ENCODE assay signal across 1 cellular context in the genomic region with DNA sequence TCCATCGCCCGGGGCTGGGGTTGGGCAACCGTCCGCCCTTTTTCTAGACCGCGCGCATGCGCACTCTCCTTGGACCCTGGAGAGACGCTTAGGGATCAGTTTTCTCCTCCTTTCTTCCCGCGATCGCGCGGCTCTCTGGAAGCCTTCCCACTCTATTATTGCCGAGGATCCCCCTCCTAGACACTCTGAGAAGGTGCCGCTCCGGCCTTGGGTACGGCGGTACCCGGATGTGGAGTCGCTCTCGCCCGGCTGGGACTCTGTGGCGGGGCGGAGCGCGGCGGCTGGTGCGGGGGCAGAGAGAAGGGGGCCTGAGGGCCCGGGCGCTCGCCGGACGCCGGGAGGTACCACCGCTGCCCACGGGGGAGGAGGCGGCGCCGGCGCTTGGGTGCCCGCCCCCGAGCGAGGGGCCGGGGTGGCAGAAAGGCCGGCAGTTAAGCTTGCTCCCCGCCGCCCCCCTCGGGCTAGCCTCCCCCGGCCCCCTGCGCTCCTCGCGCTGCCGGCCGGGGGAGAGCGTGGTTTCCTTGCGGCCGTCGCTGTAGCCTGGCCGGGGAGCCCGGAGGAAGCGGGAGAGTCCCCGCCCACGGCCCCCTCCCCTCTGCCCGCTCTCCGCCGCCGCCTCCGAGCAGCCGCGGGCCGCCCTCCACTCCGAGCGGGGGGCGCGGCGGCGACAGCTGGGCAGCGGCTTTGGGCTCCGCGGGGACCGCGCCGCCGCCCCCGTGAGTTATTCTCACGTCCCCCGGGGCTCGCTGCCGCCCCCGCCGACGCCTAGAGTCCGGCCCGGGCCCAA.
TF ChIP-seq lines count a peak whose summit lies in the region.

A gene (plus strand): TSS at position 69 of the 787 bp plus-strand sequence. CDS start 792 bp downstream, outside the sequence.

TF ChIP-seq in HepG2, 621 proteins besides CTCF, POLR2A, EP300 and RAD21 (continued from another document and continues in another):
- TF ChIP-seq, protein P1, sequence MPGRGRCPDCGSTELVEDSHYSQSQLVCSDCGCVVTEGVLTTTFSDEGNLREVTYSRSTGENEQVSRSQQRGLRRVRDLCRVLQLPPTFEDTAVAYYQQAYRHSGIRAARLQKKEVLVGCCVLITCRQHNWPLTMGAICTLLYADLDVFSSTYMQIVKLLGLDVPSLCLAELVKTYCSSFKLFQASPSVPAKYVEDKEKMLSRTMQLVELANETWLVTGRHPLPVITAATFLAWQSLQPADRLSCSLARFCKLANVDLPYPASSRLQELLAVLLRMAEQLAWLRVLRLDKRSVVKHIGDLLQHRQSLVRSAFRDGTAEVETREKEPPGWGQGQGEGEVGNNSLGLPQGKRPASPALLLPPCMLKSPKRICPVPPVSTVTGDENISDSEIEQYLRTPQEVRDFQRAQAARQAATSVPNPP (CRISPR knock-in tag; IDR thresholded peaks at IDR 0.05) = no peak
- peak; percentile 80; the same call in 1 of the 2 replicates for TF ChIP-seq KDM5A (IDR thresholded peaks at IDR 0.05; ENCODE audit: borderline replicate concordance, low read length)
- TF ChIP-seq, protein P2, sequence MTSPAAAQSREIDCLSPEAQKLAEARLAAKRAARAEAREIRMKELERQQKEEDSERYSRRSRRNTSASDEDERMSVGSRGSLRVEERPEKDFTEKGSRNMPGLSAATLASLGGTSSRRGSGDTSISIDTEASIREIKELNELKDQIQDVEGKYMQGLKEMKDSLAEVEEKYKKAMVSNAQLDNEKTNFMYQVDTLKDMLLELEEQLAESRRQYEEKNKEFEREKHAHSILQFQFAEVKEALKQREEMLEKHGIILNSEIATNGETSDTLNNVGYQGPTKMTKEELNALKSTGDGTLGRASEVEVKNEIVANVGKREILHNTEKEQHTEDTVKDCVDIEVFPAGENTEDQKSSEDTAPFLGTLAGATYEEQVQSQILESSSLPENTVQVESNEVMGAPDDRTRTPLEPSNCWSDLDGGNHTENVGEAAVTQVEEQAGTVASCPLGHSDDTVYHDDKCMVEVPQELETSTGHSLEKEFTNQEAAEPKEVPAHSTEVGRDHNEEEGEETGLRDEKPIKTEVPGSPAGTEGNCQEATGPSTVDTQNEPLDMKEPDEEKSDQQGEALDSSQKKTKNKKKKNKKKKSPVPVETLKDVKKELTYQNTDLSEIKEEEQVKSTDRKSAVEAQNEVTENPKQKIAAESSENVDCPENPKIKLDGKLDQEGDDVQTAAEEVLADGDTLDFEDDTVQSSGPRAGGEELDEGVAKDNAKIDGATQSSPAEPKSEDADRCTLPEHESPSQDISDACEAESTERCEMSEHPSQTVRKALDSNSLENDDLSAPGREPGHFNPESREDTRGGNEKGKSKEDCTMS (CRISPR knock-in tag; conservative IDR thresholded peaks at IDR 0.05) = no peak
- TF ChIP-seq CAMTA2 (CRISPR knock-in tag; IDR thresholded peaks at IDR 0.05; ENCODE audit: borderline replicate concordance) = no peak
- 0 out of 2 replicates have a peak, but pooled peaks have one; percentile 49 for TF ChIP-seq FIP1L1 (IDR thresholded peaks at IDR 0.05; ENCODE audit: borderline replicate concordance, insufficient read depth, low read depth, low read length)
- TF ChIP-seq, protein P3, sequence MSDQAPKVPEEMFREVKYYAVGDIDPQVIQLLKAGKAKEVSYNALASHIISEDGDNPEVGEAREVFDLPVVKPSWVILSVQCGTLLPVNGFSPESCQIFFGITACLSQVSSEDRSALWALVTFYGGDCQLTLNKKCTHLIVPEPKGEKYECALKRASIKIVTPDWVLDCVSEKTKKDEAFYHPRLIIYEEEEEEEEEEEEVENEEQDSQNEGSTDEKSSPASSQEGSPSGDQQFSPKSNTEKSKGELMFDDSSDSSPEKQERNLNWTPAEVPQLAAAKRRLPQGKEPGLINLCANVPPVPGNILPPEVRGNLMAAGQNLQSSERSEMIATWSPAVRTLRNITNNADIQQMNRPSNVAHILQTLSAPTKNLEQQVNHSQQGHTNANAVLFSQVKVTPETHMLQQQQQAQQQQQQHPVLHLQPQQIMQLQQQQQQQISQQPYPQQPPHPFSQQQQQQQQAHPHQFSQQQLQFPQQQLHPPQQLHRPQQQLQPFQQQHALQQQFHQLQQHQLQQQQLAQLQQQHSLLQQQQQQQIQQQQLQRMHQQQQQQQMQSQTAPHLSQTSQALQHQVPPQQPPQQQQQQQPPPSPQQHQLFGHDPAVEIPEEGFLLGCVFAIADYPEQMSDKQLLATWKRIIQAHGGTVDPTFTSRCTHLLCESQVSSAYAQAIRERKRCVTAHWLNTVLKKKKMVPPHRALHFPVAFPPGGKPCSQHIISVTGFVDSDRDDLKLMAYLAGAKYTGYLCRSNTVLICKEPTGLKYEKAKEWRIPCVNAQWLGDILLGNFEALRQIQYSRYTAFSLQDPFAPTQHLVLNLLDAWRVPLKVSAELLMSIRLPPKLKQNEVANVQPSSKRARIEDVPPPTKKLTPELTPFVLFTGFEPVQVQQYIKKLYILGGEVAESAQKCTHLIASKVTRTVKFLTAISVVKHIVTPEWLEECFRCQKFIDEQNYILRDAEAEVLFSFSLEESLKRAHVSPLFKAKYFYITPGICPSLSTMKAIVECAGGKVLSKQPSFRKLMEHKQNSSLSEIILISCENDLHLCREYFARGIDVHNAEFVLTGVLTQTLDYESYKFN (CRISPR knock-in tag; conservative IDR thresholded peaks at IDR 0.05) = peak; percentile 41; the same call in 1 of the 2 replicates
- peak; percentile 93 for TF ChIP-seq CEBPG (CRISPR knock-in tag; IDR thresholded peaks at IDR 0.05)
- TF ChIP-seq ELF1 (CRISPR knock-in tag; IDR thresholded peaks at IDR 0.05) = 0 out of 2 replicates have a peak, but pooled peaks have one; percentile 19
- TF ChIP-seq, protein P4, sequence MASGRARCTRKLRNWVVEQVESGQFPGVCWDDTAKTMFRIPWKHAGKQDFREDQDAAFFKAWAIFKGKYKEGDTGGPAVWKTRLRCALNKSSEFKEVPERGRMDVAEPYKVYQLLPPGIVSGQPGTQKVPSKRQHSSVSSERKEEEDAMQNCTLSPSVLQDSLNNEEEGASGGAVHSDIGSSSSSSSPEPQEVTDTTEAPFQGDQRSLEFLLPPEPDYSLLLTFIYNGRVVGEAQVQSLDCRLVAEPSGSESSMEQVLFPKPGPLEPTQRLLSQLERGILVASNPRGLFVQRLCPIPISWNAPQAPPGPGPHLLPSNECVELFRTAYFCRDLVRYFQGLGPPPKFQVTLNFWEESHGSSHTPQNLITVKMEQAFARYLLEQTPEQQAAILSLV (CRISPR knock-in tag; IDR thresholded peaks at IDR 0.05; ENCODE audit: borderline replicate concordance) = peak; percentile 73; the same call in 1 of the 2 replicates
- TF ChIP-seq, protein P5, sequence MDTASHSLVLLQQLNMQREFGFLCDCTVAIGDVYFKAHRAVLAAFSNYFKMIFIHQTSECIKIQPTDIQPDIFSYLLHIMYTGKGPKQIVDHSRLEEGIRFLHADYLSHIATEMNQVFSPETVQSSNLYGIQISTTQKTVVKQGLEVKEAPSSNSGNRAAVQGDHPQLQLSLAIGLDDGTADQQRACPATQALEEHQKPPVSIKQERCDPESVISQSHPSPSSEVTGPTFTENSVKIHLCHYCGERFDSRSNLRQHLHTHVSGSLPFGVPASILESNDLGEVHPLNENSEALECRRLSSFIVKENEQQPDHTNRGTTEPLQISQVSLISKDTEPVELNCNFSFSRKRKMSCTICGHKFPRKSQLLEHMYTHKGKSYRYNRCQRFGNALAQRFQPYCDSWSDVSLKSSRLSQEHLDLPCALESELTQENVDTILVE (CRISPR knock-in tag; IDR thresholded peaks at IDR 0.05) = peak; percentile 72; the same call in 1 of the 2 replicates
- TF ChIP-seq, protein P6, sequence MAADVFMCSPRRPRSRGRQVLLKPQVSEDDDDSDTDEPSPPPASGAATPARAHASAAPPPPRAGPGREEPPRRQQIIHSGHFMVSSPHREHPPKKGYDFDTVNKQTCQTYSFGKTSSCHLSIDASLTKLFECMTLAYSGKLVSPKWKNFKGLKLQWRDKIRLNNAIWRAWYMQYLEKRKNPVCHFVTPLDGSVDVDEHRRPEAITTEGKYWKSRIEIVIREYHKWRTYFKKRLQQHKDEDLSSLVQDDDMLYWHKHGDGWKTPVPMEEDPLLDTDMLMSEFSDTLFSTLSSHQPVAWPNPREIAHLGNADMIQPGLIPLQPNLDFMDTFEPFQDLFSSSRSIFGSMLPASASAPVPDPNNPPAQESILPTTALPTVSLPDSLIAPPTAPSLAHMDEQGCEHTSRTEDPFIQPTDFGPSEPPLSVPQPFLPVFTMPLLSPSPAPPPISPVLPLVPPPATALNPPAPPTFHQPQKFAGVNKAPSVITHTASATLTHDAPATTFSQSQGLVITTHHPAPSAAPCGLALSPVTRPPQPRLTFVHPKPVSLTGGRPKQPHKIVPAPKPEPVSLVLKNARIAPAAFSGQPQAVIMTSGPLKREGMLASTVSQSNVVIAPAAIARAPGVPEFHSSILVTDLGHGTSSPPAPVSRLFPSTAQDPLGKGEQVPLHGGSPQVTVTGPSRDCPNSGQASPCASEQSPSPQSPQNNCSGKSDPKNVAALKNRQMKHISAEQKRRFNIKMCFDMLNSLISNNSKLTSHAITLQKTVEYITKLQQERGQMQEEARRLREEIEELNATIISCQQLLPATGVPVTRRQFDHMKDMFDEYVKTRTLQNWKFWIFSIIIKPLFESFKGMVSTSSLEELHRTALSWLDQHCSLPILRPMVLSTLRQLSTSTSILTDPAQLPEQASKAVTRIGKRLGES (CRISPR knock-in tag; IDR thresholded peaks at IDR 0.05; ENCODE audit: borderline replicate concordance) = peak; percentile 65; the same call in 1 of the 2 replicates
- TF ChIP-seq, protein P7, sequence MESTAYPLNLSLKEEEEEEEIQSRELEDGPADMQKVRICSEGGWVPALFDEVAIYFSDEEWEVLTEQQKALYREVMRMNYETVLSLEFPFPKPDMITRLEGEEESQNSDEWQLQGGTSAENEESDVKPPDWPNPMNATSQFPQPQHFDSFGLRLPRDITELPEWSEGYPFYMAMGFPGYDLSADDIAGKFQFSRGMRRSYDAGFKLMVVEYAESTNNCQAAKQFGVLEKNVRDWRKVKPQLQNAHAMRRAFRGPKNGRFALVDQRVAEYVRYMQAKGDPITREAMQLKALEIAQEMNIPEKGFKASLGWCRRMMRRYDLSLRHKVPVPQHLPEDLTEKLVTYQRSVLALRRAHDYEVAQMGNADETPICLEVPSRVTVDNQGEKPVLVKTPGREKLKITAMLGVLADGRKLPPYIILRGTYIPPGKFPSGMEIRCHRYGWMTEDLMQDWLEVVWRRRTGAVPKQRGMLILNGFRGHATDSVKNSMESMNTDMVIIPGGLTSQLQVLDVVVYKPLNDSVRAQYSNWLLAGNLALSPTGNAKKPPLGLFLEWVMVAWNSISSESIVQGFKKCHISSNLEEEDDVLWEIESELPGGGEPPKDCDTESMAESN (CRISPR knock-in tag; conservative IDR thresholded peaks at IDR 0.05) = peak; percentile 53; the same call in 1 of the 2 replicates
- peak; percentile 95 for TF ChIP-seq PHF8 (CRISPR knock-in tag; IDR thresholded peaks at IDR 0.05)
- TF ChIP-seq, protein P8, sequence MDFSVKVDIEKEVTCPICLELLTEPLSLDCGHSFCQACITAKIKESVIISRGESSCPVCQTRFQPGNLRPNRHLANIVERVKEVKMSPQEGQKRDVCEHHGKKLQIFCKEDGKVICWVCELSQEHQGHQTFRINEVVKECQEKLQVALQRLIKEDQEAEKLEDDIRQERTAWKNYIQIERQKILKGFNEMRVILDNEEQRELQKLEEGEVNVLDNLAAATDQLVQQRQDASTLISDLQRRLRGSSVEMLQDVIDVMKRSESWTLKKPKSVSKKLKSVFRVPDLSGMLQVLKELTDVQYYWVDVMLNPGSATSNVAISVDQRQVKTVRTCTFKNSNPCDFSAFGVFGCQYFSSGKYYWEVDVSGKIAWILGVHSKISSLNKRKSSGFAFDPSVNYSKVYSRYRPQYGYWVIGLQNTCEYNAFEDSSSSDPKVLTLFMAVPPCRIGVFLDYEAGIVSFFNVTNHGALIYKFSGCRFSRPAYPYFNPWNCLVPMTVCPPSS (IDR thresholded peaks at IDR 0.05) = no peak
- TF ChIP-seq SMAD1 (CRISPR knock-in tag; IDR thresholded peaks at IDR 0.05; ENCODE audit: borderline replicate concordance, low read depth) = 0 out of 2 replicates have a peak, but pooled peaks have one; percentile 29
- TF ChIP-seq, protein P9, sequence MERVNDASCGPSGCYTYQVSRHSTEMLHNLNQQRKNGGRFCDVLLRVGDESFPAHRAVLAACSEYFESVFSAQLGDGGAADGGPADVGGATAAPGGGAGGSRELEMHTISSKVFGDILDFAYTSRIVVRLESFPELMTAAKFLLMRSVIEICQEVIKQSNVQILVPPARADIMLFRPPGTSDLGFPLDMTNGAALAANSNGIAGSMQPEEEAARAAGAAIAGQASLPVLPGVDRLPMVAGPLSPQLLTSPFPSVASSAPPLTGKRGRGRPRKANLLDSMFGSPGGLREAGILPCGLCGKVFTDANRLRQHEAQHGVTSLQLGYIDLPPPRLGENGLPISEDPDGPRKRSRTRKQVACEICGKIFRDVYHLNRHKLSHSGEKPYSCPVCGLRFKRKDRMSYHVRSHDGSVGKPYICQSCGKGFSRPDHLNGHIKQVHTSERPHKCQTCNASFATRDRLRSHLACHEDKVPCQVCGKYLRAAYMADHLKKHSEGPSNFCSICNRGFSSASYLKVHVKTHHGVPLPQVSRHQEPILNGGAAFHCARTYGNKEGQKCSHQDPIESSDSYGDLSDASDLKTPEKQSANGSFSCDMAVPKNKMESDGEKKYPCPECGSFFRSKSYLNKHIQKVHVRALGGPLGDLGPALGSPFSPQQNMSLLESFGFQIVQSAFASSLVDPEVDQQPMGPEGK (CRISPR knock-in tag; IDR thresholded peaks at IDR 0.05) = peak; percentile 70
- no peak; the same call in 1 of the 2 replicates for TF ChIP-seq KLF9 (CRISPR knock-in tag; IDR thresholded peaks at IDR 0.05; ENCODE audit: low read depth)
- TF ChIP-seq ZNF552 (CRISPR knock-in tag; IDR thresholded peaks at IDR 0.05; ENCODE audit: borderline replicate concordance) = no peak
- TF ChIP-seq CHCHD3 (CRISPR knock-in tag; IDR thresholded peaks at IDR 0.05) = no peak
- no peak for TF ChIP-seq TCF7 (IDR thresholded peaks at IDR 0.05; ENCODE audit: low read depth)
- TF ChIP-seq, protein P10, sequence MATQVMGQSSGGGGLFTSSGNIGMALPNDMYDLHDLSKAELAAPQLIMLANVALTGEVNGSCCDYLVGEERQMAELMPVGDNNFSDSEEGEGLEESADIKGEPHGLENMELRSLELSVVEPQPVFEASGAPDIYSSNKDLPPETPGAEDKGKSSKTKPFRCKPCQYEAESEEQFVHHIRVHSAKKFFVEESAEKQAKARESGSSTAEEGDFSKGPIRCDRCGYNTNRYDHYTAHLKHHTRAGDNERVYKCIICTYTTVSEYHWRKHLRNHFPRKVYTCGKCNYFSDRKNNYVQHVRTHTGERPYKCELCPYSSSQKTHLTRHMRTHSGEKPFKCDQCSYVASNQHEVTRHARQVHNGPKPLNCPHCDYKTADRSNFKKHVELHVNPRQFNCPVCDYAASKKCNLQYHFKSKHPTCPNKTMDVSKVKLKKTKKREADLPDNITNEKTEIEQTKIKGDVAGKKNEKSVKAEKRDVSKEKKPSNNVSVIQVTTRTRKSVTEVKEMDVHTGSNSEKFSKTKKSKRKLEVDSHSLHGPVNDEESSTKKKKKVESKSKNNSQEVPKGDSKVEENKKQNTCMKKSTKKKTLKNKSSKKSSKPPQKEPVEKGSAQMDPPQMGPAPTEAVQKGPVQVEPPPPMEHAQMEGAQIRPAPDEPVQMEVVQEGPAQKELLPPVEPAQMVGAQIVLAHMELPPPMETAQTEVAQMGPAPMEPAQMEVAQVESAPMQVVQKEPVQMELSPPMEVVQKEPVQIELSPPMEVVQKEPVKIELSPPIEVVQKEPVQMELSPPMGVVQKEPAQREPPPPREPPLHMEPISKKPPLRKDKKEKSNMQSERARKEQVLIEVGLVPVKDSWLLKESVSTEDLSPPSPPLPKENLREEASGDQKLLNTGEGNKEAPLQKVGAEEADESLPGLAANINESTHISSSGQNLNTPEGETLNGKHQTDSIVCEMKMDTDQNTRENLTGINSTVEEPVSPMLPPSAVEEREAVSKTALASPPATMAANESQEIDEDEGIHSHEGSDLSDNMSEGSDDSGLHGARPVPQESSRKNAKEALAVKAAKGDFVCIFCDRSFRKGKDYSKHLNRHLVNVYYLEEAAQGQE (IDR thresholded peaks at IDR 0.05; ENCODE audit: borderline replicate concordance in 1 of 2, low read depth in 1 of 2, low read length in 2 of 2) = 0 out of 4 replicates have a peak, but pooled peaks of 1 of the 2 experiments have one; percentile 27
- TF ChIP-seq ZNF607 (CRISPR knock-in tag; IDR thresholded peaks at IDR 0.05; ENCODE audit: borderline replicate concordance) = 0 out of 2 replicates have a peak, but pooled peaks have one; percentile 72
- no peak for TF ChIP-seq ZNF24 (IDR thresholded peaks at IDR 0.05)
- TF ChIP-seq TBX2 (CRISPR knock-in tag; IDR thresholded peaks at IDR 0.05; ENCODE audit: borderline replicate concordance) = peak; percentile 66; the same call in 1 of the 2 replicates
